8 cellular contexts compared by ENCODE assay signal in genomic region chr6:113855500-113856010, GRCh38. TPM values are rescaled to one million over a fixed set of nuclear protein-coding genes. Genes with fewer than 3 reads are reported as not detected.
DNase-seq lines count a peak whose midpoint lies in the region; ATAC-seq lines count a peak whose summit lies in the region.

No MANE protein-coding gene starts in this region.

- H3K9me3 ChIP-seq in skeletal muscle tissue (ENCODE audit: control insufficient read depth in 3 of 3, low read length in 3 of 3), result no peaks in the 10 kb centered on the region

- no peaks in the 10 kb centered on the region for H3K27me3 ChIP-seq in skeletal muscle tissue (ENCODE audit: control insufficient read depth in 3 of 3, insufficient read depth in 3 of 3, low read length in 3 of 3)

- peak overlapping the region; percentile 96 for H3K27ac ChIP-seq in skeletal muscle tissue (ENCODE audit: low read depth, low read length)

- ATAC-seq in GM18861 (IDR thresholded peaks at IDR 0.05; ENCODE audit: unreplicated experiment), result no peak

- peaks cover 6 to 22% (median 12%) of the 10 kb centered on the region in 3 donors for H3K4me1 ChIP-seq in skeletal muscle tissue (ENCODE audit: control insufficient read depth in 3 of 3, insufficient read depth in 3 of 3, low read length in 3 of 3)

- DNase-seq in Caki2 (ENCODE audit: low read depth), result peak; percentile 43
- peak; percentile 20 for DNase-seq in HuH-7 (ENCODE audit: low spot score)
- DNase-seq in amniotic epithelial cell (ENCODE audit: low read depth), result peak; percentile 39
- peak in 40 of 51 donors; percentile 20 to 88 (median 58) for DNase-seq in hypothalamus (lab: John Stamatoyannopoulos, UW)
- DNase-seq in NCI-H510A treated with DMSO at 0.1 percent for 48 hours (lab: John Stamatoyannopoulos, UW), result no peak
- no peak for DNase-seq in HT-29 (ENCODE audit: low spot score)

- in situ Hi-C loops in Caki2 (cut with HindIII; ENCODE audit: low pct_unique_long_range_greater_than_20kb, low sequenced_read_pairs), result no loop called here

- H3K4me3 ChIP-seq in skeletal muscle tissue (ENCODE audit: low read length in 3 of 3), result peak overlapping the region; percentile 80 to 87 (median 82)

- H3K36me3 ChIP-seq in skeletal muscle tissue (ENCODE audit: control insufficient read depth in 3 of 3, insufficient read depth in 3 of 3, low read length in 3 of 3), result no peaks in the 10 kb centered on the region

- peak overlapping the region; percentile 73 to 95 (median 78) for H3K9ac ChIP-seq in skeletal muscle tissue (ENCODE audit: low read depth in 1 of 3, low read length in 3 of 3)

RNA-seq across cellular contexts. Expression of gene MARCKS, which starts 1.6 kb away (rescaled TPM):
- 43.4 and 48.6 TPM in 2 replicates for total RNA-seq in Caki2 (2014; rRNA removed; shearing (Covaris generic); ENCODE audit: low replicate concordance)
- total RNA-seq in skeletal muscle tissue, result 146 TPM
- 49.6 and 53.1 TPM in 2 replicates for total RNA-seq in HT-29 (2014; rRNA removed; shearing (Covaris generic))

Comparison
In these comparisons a context has a peak if more than half of its experiments do, and no peak if none do; other contexts are left out.
1. DNase-seq: peak in Caki2 (single experiment), HuH-7 (single experiment), amniotic epithelial cell (single experiment) and hypothalamus (40 of 51); none in NCI-H510A treated with DMSO at 0.1 percent for 48 hours (single experiment) and HT-29 (single experiment).